1 cellular context compared by ENCODE assay signal in the genomic region with DNA sequence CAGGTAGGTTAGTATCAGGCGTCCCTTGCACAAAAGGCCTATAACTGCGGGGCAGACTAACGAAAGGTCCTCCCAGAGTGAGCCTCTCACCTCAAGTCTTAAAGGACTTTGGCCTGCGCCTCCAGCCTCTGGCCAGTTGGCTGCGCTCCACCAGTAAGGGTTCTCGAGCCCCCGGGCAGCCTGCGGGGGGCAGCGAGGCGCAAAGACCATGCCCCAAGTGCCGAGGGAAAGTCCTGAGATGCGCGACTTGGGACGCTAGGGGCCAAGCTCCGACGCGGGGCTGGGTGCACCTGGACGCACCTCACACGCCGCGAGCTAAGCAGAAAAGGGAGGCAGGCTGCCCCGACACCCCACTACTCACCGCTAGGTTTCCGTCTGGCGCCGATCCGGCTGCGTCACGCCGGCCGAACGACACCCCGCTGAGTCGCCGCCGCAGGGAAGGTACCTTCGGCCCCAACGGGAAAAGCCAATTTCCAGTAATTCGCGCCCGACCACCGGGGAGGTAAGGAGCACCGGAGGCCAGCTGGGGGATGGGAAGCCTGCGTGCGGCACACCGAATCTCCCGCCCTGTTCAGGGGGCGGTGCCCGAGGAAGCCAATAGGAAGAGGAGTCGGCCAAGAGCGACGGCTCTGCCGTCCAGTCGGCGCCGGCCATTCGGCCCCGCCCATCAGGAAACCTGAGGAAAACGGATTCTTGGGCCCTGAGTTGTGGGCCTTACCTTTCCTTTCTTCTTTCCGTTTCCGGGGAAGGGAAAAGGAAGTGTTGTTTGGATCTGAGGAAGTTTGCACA.
A peak's percentile ranks its signal among the peaks of the same experiment; 100 is the strongest.
TF ChIP-seq lines count a peak whose summit lies in the region.

A gene (minus strand): TSS at position 532 of the 789 bp plus-strand sequence. CDS start 5,537 bp downstream, outside the sequence.

TF ChIP-seq in HepG2, 621 proteins besides CTCF, POLR2A, EP300 and RAD21 (continued from another document and continues in another):
- TF ChIP-seq, protein P1, sequence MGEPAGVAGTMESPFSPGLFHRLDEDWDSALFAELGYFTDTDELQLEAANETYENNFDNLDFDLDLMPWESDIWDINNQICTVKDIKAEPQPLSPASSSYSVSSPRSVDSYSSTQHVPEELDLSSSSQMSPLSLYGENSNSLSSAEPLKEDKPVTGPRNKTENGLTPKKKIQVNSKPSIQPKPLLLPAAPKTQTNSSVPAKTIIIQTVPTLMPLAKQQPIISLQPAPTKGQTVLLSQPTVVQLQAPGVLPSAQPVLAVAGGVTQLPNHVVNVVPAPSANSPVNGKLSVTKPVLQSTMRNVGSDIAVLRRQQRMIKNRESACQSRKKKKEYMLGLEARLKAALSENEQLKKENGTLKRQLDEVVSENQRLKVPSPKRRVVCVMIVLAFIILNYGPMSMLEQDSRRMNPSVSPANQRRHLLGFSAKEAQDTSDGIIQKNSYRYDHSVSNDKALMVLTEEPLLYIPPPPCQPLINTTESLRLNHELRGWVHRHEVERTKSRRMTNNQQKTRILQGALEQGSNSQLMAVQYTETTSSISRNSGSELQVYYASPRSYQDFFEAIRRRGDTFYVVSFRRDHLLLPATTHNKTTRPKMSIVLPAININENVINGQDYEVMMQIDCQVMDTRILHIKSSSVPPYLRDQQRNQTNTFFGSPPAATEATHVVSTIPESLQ (CRISPR knock-in tag; conservative IDR thresholded peaks at IDR 0.05): peak; percentile 43; the same call in 1 of the 2 replicates
- TF ChIP-seq ZNF33B (CRISPR knock-in tag; IDR thresholded peaks at IDR 0.05) (peak; percentile 91), ZNF720 (CRISPR knock-in tag; IDR thresholded peaks at IDR 0.05) (no peak), MBNL3 (CRISPR knock-in tag; conservative IDR thresholded peaks at IDR 0.05) (no peak; the same call in 1 of the 2 replicates), DR1 (CRISPR knock-in tag; IDR thresholded peaks at IDR 0.05) (peak; percentile 97), ZNF333 (CRISPR knock-in tag; IDR thresholded peaks at IDR 0.05; ENCODE audit: borderline replicate concordance) (peak; percentile 18), CREB1 (IDR thresholded peaks at IDR 0.05) (peak; percentile 78), CREB1 (CRISPR knock-in tag; IDR thresholded peaks at IDR 0.05) (peak; percentile 81), ZMYM2 (CRISPR knock-in tag; IDR thresholded peaks at IDR 0.05) (peak; percentile 98), SP4 (CRISPR knock-in tag; IDR thresholded peaks at IDR 0.05) (peak; percentile 96), ESRRA (CRISPR knock-in tag; IDR thresholded peaks at IDR 0.05; ENCODE audit: low read depth) (peak; percentile 83; the same call in 1 of the 2 replicates), ZNF746 (CRISPR knock-in tag; IDR thresholded peaks at IDR 0.05) (no peak; the same call in 1 of the 2 replicates), HNRNPUL1 (IDR thresholded peaks at IDR 0.05; ENCODE audit: low read depth, low read length) (no peak), FLYWCH1 (CRISPR knock-in tag; IDR thresholded peaks at IDR 0.05) (no peak), TBX2 (CRISPR knock-in tag; IDR thresholded peaks at IDR 0.05; ENCODE audit: borderline replicate concordance) (peak; percentile 96), ZNF616 (CRISPR knock-in tag; IDR thresholded peaks at IDR 0.05; ENCODE audit: low read depth) (peak; percentile 67), ZNF775 (CRISPR knock-in tag; IDR thresholded peaks at IDR 0.05; ENCODE audit: borderline replicate concordance) (no peak), ZNF570 (CRISPR knock-in tag; IDR thresholded peaks at IDR 0.05; ENCODE audit: borderline replicate concordance) (no peak; the same call in 1 of the 2 replicates), CEBPB (IDR thresholded peaks at IDR 0.05; ENCODE audit: borderline replicate concordance, low read depth, low read length) (no peak), SKI (IDR thresholded peaks at IDR 0.05; ENCODE audit: partially characterized antibody) (peak; percentile 74), NFATC3 (CRISPR knock-in tag; IDR thresholded peaks at IDR 0.05) (peak; percentile 93), PITX1 (CRISPR knock-in tag; IDR thresholded peaks at IDR 0.05) (peak; percentile 81; the same call in 1 of the 2 replicates), BRCA1 (CRISPR knock-in tag; IDR thresholded peaks at IDR 0.05) (peak; percentile 78; the same call in 1 of the 2 replicates), ZNF256 (CRISPR knock-in tag; conservative IDR thresholded peaks at IDR 0.05) (peak; percentile 36; the same call in 1 of the 2 replicates), ISL2 (CRISPR knock-in tag; IDR thresholded peaks at IDR 0.05) (peak; percentile 76; the same call in 1 of the 2 replicates), NRL (CRISPR knock-in tag; IDR thresholded peaks at IDR 0.05; ENCODE audit: borderline replicate concordance) (peak; percentile 73; the same call in 1 of the 2 replicates), RFX1 (IDR thresholded peaks at IDR 0.05) (no peak; the same call in 1 of the 2 replicates), ELF3 (CRISPR knock-in tag; IDR thresholded peaks at IDR 0.05) (peak; percentile 92), THYN1 (CRISPR knock-in tag; IDR thresholded peaks at IDR 0.05; ENCODE audit: borderline replicate concordance, low read depth) (no peak)
- TF ChIP-seq, protein P2, sequence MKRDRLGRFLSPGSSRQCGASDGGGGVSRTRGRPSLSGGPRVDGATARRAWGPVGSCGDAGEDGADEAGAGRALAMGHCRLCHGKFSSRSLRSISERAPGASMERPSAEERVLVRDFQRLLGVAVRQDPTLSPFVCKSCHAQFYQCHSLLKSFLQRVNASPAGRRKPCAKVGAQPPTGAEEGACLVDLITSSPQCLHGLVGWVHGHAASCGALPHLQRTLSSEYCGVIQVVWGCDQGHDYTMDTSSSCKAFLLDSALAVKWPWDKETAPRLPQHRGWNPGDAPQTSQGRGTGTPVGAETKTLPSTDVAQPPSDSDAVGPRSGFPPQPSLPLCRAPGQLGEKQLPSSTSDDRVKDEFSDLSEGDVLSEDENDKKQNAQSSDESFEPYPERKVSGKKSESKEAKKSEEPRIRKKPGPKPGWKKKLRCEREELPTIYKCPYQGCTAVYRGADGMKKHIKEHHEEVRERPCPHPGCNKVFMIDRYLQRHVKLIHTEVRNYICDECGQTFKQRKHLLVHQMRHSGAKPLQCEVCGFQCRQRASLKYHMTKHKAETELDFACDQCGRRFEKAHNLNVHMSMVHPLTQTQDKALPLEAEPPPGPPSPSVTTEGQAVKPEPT (CRISPR knock-in tag; IDR thresholded peaks at IDR 0.05; ENCODE audit: low read depth): peak; percentile 92
- TF ChIP-seq, protein P3, sequence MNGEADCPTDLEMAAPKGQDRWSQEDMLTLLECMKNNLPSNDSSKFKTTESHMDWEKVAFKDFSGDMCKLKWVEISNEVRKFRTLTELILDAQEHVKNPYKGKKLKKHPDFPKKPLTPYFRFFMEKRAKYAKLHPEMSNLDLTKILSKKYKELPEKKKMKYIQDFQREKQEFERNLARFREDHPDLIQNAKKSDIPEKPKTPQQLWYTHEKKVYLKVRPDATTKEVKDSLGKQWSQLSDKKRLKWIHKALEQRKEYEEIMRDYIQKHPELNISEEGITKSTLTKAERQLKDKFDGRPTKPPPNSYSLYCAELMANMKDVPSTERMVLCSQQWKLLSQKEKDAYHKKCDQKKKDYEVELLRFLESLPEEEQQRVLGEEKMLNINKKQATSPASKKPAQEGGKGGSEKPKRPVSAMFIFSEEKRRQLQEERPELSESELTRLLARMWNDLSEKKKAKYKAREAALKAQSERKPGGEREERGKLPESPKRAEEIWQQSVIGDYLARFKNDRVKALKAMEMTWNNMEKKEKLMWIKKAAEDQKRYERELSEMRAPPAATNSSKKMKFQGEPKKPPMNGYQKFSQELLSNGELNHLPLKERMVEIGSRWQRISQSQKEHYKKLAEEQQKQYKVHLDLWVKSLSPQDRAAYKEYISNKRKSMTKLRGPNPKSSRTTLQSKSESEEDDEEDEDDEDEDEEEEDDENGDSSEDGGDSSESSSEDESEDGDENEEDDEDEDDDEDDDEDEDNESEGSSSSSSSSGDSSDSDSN (CRISPR knock-in tag; IDR thresholded peaks at IDR 0.05): peak; percentile 95
- TF ChIP-seq, protein P4, sequence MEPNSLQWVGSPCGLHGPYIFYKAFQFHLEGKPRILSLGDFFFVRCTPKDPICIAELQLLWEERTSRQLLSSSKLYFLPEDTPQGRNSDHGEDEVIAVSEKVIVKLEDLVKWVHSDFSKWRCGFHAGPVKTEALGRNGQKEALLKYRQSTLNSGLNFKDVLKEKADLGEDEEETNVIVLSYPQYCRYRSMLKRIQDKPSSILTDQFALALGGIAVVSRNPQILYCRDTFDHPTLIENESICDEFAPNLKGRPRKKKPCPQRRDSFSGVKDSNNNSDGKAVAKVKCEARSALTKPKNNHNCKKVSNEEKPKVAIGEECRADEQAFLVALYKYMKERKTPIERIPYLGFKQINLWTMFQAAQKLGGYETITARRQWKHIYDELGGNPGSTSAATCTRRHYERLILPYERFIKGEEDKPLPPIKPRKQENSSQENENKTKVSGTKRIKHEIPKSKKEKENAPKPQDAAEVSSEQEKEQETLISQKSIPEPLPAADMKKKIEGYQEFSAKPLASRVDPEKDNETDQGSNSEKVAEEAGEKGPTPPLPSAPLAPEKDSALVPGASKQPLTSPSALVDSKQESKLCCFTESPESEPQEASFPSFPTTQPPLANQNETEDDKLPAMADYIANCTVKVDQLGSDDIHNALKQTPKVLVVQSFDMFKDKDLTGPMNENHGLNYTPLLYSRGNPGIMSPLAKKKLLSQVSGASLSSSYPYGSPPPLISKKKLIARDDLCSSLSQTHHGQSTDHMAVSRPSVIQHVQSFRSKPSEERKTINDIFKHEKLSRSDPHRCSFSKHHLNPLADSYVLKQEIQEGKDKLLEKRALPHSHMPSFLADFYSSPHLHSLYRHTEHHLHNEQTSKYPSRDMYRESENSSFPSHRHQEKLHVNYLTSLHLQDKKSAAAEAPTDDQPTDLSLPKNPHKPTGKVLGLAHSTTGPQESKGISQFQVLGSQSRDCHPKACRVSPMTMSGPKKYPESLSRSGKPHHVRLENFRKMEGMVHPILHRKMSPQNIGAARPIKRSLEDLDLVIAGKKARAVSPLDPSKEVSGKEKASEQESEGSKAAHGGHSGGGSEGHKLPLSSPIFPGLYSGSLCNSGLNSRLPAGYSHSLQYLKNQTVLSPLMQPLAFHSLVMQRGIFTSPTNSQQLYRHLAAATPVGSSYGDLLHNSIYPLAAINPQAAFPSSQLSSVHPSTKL (CRISPR knock-in tag; IDR thresholded peaks at IDR 0.05): peak; percentile 48
- TF ChIP-seq, protein P5, sequence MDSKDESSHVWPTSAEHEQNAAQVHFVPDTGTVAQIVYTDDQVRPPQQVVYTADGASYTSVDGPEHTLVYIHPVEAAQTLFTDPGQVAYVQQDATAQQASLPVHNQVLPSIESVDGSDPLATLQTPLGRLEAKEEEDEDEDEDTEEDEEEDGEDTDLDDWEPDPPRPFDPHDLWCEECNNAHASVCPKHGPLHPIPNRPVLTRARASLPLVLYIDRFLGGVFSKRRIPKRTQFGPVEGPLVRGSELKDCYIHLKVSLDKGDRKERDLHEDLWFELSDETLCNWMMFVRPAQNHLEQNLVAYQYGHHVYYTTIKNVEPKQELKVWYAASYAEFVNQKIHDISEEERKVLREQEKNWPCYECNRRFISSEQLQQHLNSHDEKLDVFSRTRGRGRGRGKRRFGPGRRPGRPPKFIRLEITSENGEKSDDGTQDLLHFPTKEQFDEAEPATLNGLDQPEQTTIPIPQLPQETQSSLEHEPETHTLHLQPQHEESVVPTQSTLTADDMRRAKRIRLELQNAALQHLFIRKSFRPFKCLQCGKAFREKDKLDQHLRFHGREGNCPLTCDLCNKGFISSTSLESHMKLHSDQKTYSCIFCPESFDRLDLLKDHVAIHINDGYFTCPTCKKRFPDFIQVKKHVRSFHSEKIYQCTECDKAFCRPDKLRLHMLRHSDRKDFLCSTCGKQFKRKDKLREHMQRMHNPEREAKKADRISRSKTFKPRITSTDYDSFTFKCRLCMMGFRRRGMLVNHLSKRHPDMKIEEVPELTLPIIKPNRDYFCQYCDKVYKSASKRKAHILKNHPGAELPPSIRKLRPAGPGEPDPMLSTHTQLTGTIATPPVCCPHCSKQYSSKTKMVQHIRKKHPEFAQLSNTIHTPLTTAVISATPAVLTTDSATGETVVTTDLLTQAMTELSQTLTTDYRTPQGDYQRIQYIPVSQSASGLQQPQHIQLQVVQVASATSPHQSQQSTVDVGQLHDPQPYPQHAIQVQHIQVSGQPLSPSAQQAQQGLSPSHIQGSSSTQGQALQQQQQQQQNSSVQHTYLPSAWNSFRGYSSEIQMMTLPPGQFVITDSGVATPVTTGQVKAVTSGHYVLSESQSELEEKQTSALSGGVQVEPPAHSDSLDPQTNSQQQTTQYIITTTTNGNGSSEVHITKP (CRISPR knock-in tag; IDR thresholded peaks at IDR 0.05; ENCODE audit: low read depth): 0 out of 2 replicates have a peak, but pooled peaks have one; percentile 36
- TF ChIP-seq, protein P6, sequence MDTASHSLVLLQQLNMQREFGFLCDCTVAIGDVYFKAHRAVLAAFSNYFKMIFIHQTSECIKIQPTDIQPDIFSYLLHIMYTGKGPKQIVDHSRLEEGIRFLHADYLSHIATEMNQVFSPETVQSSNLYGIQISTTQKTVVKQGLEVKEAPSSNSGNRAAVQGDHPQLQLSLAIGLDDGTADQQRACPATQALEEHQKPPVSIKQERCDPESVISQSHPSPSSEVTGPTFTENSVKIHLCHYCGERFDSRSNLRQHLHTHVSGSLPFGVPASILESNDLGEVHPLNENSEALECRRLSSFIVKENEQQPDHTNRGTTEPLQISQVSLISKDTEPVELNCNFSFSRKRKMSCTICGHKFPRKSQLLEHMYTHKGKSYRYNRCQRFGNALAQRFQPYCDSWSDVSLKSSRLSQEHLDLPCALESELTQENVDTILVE (CRISPR knock-in tag; IDR thresholded peaks at IDR 0.05): peak; percentile 95
- TF ChIP-seq, protein P7, sequence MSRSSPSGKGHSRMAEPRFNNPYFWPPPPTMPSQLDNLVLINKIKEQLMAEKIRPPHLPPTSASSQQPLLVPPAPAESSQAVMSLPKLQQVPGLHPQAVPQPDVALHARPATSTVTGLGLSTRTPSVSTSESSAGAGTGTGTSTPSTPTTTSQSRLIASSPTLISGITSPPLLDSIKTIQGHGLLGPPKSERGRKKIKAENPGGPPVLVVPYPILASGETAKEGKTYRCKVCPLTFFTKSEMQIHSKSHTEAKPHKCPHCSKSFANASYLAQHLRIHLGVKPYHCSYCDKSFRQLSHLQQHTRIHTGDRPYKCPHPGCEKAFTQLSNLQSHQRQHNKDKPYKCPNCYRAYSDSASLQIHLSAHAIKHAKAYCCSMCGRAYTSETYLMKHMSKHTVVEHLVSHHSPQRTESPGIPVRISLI (CRISPR knock-in tag; IDR thresholded peaks at IDR 0.05; ENCODE audit: borderline replicate concordance): 0 out of 2 replicates have a peak, but pooled peaks have one; percentile 8
- TF ChIP-seq, protein P8, sequence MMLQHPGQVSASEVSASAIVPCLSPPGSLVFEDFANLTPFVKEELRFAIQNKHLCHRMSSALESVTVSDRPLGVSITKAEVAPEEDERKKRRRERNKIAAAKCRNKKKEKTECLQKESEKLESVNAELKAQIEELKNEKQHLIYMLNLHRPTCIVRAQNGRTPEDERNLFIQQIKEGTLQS (CRISPR knock-in tag; IDR thresholded peaks at IDR 0.05): peak; percentile 61; the same call in 1 of the 2 replicates
- TF ChIP-seq, protein P9, sequence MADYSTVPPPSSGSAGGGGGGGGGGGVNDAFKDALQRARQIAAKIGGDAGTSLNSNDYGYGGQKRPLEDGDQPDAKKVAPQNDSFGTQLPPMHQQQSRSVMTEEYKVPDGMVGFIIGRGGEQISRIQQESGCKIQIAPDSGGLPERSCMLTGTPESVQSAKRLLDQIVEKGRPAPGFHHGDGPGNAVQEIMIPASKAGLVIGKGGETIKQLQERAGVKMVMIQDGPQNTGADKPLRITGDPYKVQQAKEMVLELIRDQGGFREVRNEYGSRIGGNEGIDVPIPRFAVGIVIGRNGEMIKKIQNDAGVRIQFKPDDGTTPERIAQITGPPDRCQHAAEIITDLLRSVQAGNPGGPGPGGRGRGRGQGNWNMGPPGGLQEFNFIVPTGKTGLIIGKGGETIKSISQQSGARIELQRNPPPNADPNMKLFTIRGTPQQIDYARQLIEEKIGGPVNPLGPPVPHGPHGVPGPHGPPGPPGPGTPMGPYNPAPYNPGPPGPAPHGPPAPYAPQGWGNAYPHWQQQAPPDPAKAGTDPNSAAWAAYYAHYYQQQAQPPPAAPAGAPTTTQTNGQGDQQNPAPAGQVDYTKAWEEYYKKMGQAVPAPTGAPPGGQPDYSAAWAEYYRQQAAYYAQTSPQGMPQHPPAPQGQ (CRISPR knock-in tag; IDR thresholded peaks at IDR 0.05; ENCODE audit: borderline replicate concordance): 0 out of 2 replicates have a peak, but pooled peaks have one; percentile 67
